In genomic region chr19:55005684-55006488, GRCh38 we compare ENCODE assay signal across 9 cellular contexts. TPM values are rescaled to one million over a fixed set of nuclear protein-coding genes. Genes with fewer than 3 reads are reported as not detected.
DNase-seq lines count a peak whose midpoint lies in the region; ATAC-seq, FAIRE-seq and TF ChIP-seq lines count a peak whose summit lies in the region.
"Had no signal": no experiment of that assay in that cellular context is flagged by ENCODE, and none has a peak within 500 bp of the region (broad histone marks: within the 10 kb centered on the region; RNA-seq: fewer than 3 reads in every experiment).

No MANE protein-coding gene starts in this region.

- H3K36me3 ChIP-seq in hepatocyte (replicated peaks; ENCODE audit: insufficient read depth, low read depth) (no peaks in the 10 kb centered on the region), spleen (no peaks in the 10 kb centered on the region)

- H3K9me2 ChIP-seq in hepatocyte (replicated peaks; ENCODE audit: insufficient read depth) = no peaks in the 10 kb centered on the region

- intact Hi-C loops in spleen (cut with DNase I; ENCODE audit: low total_unique reads) = no loop called here

- peak in 2 of 3 donors; percentile 28 to 32 for TF ChIP-seq POLR2A in spleen (IDR thresholded peaks at IDR 0.05)

- DNase-seq in HTR-8/SVneo (ENCODE audit: insufficient read length, low spot score) (peak; percentile 51), SHP77 (lab: John Stamatoyannopoulos, UW) (peak; percentile 82 to 91), hepatocyte (ENCODE audit: low spot score) (peak; percentile 85), spleen (no peak)
- peak; percentile 73 for DNase-seq in activated effector memory CD4-positive, alpha-beta T cell treated with anti-CD3 and anti-CD28 coated beads, Interleukin-2, amount 50 U/mL, for 16 hours

- TF ChIP-seq CTCF in hepatocyte (IDR thresholded peaks at IDR 0.05; ENCODE audit: poor library complexity) = no peak
- no peak for TF ChIP-seq CTCF in spleen (IDR thresholded peaks at IDR 0.05 in 8 of 11, conservative IDR thresholded peaks at IDR 0.05 in 3 of 11)

- WGBS in hepatocyte (ENCODE audit: low lambda C conversion rate, missing lambda C conversion rate) = 56% methylated on average over 10 of the region's 10 CpGs
- 30 to 58% (median 39%) methylated on average over 10 of the region's 10 CpGs for WGBS in spleen, 5 donors

- no peak for FAIRE-seq in HTR-8/SVneo (lab: Jason Lieb, UNC)

- H3K4me2 ChIP-seq in hepatocyte = peak overlapping the region; percentile 78

- H4K20me1 ChIP-seq in hepatocyte (ENCODE audit: insufficient read depth, poor library complexity, severe bottlenecking) = no peaks in the 10 kb centered on the region

- H3K9me3 ChIP-seq in hepatocyte (ENCODE audit: low read depth) (no peaks in the 10 kb centered on the region), spleen (peaks cover 0 to 45% (median 17%) of the 10 kb centered on the region in 8 donors)

- peaks cover 16% of the 10 kb centered on the region for H3K79me2 ChIP-seq in hepatocyte

- no peaks in the 10 kb centered on the region for H3K27me3 ChIP-seq in hepatocyte
- H3K27me3 ChIP-seq in spleen (replicated peaks in 1 of 7) = peaks cover 0 to 26% (median 0%) of the 10 kb centered on the region in 7 donors

- H3K4me1 ChIP-seq in hepatocyte (ENCODE audit: insufficient read depth) (no peaks in the 10 kb centered on the region), spleen (peaks cover 0 to 21% (median 6%) of the 10 kb centered on the region in 6 donors)

- peak overlapping the region; percentile 73 for H2AFZ ChIP-seq in hepatocyte

- ATAC-seq in GM18498 (IDR thresholded peaks at IDR 0.05; ENCODE audit: unreplicated experiment) (peak; percentile 74), GM19035 (IDR thresholded peaks at IDR 0.05; ENCODE audit: unreplicated experiment) (no peak), GM19023 (IDR thresholded peaks at IDR 0.05; ENCODE audit: unreplicated experiment) (no peak)

- H3K4me3 ChIP-seq in hepatocyte (peak overlapping the region; percentile 74), spleen (peak overlapping the region; percentile 2 to 56 (median 35))

- H3K27ac ChIP-seq in hepatocyte = peak overlapping the region; percentile 88
- H3K27ac ChIP-seq in spleen = peak overlapping the region; percentile 39 to 84 (median 72)

RNA-seq across cellular contexts. Expression of gene GP6, which starts 32.2 kb away (rescaled TPM):
- total RNA-seq in hepatocyte (0.07 TPM in 1 of 2 replicates, not detected in the other), spleen (1 to 10 TPM; 1.3 to 3.8 (median 1.7) TPM)
- polyA plus RNA-seq in hepatocyte (0.24 and 0.93 TPM in 2 replicates), spleen (under 1 TPM; 0.09 to 0.41 (median 0.35) TPM)

RNA-seq across cellular contexts. Expression of gene NLRP2, which starts 39.7 kb away (rescaled TPM):
- total RNA-seq in hepatocyte (37.1 and 40.2 TPM in 2 replicates), spleen (10 to 100 TPM in 2 of 7 donors, 1 to 10 TPM in 5; 5.1 to 21.2 (median 7.6) TPM)
- polyA plus RNA-seq in hepatocyte (16.5 and 22.1 TPM in 2 replicates), spleen (10 to 100 TPM in 1 of 3 donors, 1 to 10 TPM in 2; 2.0 to 16.1 (median 3.8) TPM)

RNA-seq across cellular contexts. Expression of gene RDH13, which starts 57.1 kb away (rescaled TPM):
- total RNA-seq in hepatocyte (14.5 and 17.3 TPM in 2 replicates), spleen (10 to 100 TPM; 15.3 to 31.5 (median 17.9) TPM)
- polyA plus RNA-seq in hepatocyte (17.7 and 21.9 TPM in 2 replicates), spleen (10 to 100 TPM in 1 of 3 donors, 1 to 10 TPM in 2; 4.6 to 13.5 (median 7.6) TPM)

RNA-seq across cellular contexts. Expression of gene NLRP7, which starts 58.6 kb away (rescaled TPM):
- not detected in 2 replicates for total RNA-seq in hepatocyte
- polyA plus RNA-seq in hepatocyte = not detected in 2 replicates
- 1 to 10 TPM in 1 of 7 donors, under 1 TPM in 6; 0.09 to 1.3 (median 0.36) TPM for total RNA-seq in spleen
- polyA plus RNA-seq in spleen = under 1 TPM; 0.09 to 0.11 (median 0.10) TPM
- polyA plus RNA-seq: adipose tissue had no signal
